ENCODE assay signal across 19 cellular contexts in the genomic region with DNA sequence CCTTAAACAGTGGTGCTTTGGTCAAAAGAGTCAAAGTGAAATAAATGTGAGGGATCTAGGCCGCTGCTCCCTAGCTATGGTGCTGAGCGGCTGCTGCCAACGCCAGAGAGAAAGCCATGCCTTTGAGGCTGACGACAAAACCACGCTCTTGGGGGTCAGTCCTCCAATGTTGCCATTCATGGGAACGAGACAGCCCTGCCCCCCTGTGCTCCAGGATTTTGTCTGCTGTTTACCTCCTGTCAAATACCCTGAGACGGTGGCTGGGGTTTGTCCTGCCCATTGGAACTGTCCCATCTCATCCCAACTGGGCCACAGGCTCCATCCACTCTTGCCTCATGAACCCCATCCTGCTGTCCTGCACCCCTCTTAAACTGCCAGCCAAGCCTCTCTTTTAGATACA.
"Had no signal": no experiment of that assay in that cellular context is flagged by ENCODE, and none has a peak within 500 bp of the region (broad histone marks: within the 10 kb centered on the region; RNA-seq: fewer than 3 reads in every experiment).

No MANE protein-coding gene starts in this region.

- H3K4me3 Mint-ChIP-seq: activated CD4-positive, alpha-beta T cell treated with anti-CD3 and anti-CD28 coated beads, Interleukin-2, amount 10 ng/mL, durations not matched to agents 7 days and 5 days; activated CD8-positive, alpha-beta T cell treated with anti-CD3 and anti-CD28 coated beads, Interleukin-2, amount 10 ng/mL, durations not matched to agents 7 days and 5 days; activated T-cell treated with anti-CD3 and anti-CD28 coated beads, Interleukin-2, amount 50 U/mL, for 4 hours; naive thymus-derived CD8-positive, alpha-beta T cell; stimulated activated memory B cell treated with anti-CD40 and anti-IgM and Interleukin-4, amounts not matched to agents 10 μg/mL and 1 μg/mL and 100 μg/mL, for 72 hours; T-helper 1 cell treated with Interleukin-12 subunit alpha and Interleukin-12 subunit beta and Interleukin-4 antibody, amounts not matched to agents 30 μg/mL and 1 μg/mL, for 36 hours had no signal

- H3K27me3 ChIP-seq: ascending aorta, gastroesophageal sphincter, right lobe of liver, thyroid gland had no signal

- H3K9me3 ChIP-seq: ascending aorta, gastroesophageal sphincter, mucosa of descending colon, right lobe of liver, spleen, thyroid gland had no signal

- H3K36me3 ChIP-seq: ascending aorta, gastroesophageal sphincter, right lobe of liver, spleen, thyroid gland had no signal

- H3K4me3 ChIP-seq: ascending aorta, gastroesophageal sphincter, mucosa of descending colon, right lobe of liver, spleen, thyroid gland had no signal

- ATAC-seq: activated CD4-positive, CD25-positive, alpha-beta regulatory T cell treated with anti-CD3 and anti-CD28 coated beads, Interleukin-2, amount 50 U/mL, for 24 hours; activated CD8-positive, alpha-beta T cell treated with anti-CD3 and anti-CD28 coated beads, Interleukin-2, amount 10 ng/mL, durations not matched to agents 7 days and 5 days; activated T-cell treated with anti-CD3 and anti-CD28 coated beads, Interleukin-2, amount 50 U/mL, for 4 hours; esophagus mucosa; gastroesophageal sphincter; mucosa of descending colon; naive thymus-derived CD8-positive, alpha-beta T cell; right lobe of liver; stimulated activated memory B cell treated with anti-CD40 and anti-IgM and Interleukin-4, amounts not matched to agents 10 μg/mL and 1 μg/mL and 100 μg/mL, for 72 hours had no signal

- H3K27ac Mint-ChIP-seq: activated CD4-positive, alpha-beta T cell treated with anti-CD3 and anti-CD28 coated beads, Interleukin-2, amount 10 ng/mL, durations not matched to agents 7 days and 5 days; activated CD8-positive, alpha-beta T cell treated with anti-CD3 and anti-CD28 coated beads, Interleukin-2, amount 10 ng/mL, durations not matched to agents 7 days and 5 days; naive thymus-derived CD8-positive, alpha-beta T cell; stimulated activated memory B cell treated with anti-CD40 and anti-IgM and Interleukin-4, amounts not matched to agents 10 μg/mL and 1 μg/mL and 100 μg/mL, for 72 hours; T-helper 1 cell treated with Interleukin-12 subunit alpha and Interleukin-12 subunit beta and Interleukin-4 antibody, amounts not matched to agents 30 μg/mL and 1 μg/mL, for 36 hours had no signal

- H3K4me1 Mint-ChIP-seq: activated CD4-positive, alpha-beta T cell treated with anti-CD3 and anti-CD28 coated beads, Interleukin-2, amount 10 ng/mL, durations not matched to agents 7 days and 5 days; stimulated activated memory B cell treated with anti-CD40 and anti-IgM and Interleukin-4, amounts not matched to agents 10 μg/mL and 1 μg/mL and 100 μg/mL, for 72 hours had no signal

- H3K27ac ChIP-seq: ascending aorta, gastroesophageal sphincter, right lobe of liver, spleen, thyroid gland had no signal

- H3K36me3 Mint-ChIP-seq: naive thymus-derived CD8-positive, alpha-beta T cell; stimulated activated memory B cell treated with anti-CD40 and anti-IgM and Interleukin-4, amounts not matched to agents 10 μg/mL and 1 μg/mL and 100 μg/mL, for 72 hours had no signal

- DNase-seq: activated CD4-positive, alpha-beta T cell treated with anti-CD3 and anti-CD28 coated beads, Interleukin-2, amount 10 ng/mL, durations not matched to agents 7 days and 5 days; activated CD8-positive, alpha-beta T cell treated with anti-CD3 and anti-CD28 coated beads, Interleukin-2, amount 10 ng/mL, durations not matched to agents 7 days and 5 days; activated effector memory CD4-positive, alpha-beta T cell treated with Interleukin-2 at 50 U/mL for 16 hours; activated naive CD4-positive, alpha-beta T cell treated with anti-CD3 and anti-CD28 coated beads, Interleukin-2, amount 50 U/mL, for 16 hours; activated T-cell treated with anti-CD3 and anti-CD28 coated beads, Interleukin-2, amount 50 U/mL, for 4 hours; mesenchymal stem cell; mucosa of descending colon; naive thymus-derived CD8-positive, alpha-beta T cell; right lobe of liver; SIG-M5; spleen; stimulated activated CD4-positive, alpha-beta T cell treated with anti-CD3 and anti-CD28 coated beads, Interleukin-4, amount 100 ng/mL, for 4 hours; thyroid gland had no signal

- H3K9me3 Mint-ChIP-seq: activated CD4-positive, alpha-beta T cell treated with anti-CD3 and anti-CD28 coated beads, Interleukin-2, amount 10 ng/mL, durations not matched to agents 7 days and 5 days; activated T-cell treated with anti-CD3 and anti-CD28 coated beads, Interleukin-2, amount 50 U/mL, for 4 hours; naive thymus-derived CD8-positive, alpha-beta T cell; stimulated activated memory B cell treated with anti-CD40 and anti-IgM and Interleukin-4, amounts not matched to agents 10 μg/mL and 1 μg/mL and 100 μg/mL, for 72 hours; T-helper 1 cell treated with Interleukin-12 subunit alpha and Interleukin-12 subunit beta and Interleukin-4 antibody, amounts not matched to agents 30 μg/mL and 1 μg/mL, for 36 hours had no signal
